8 cellular contexts compared by ENCODE assay signal in genomic region chr3:142447852-142448315, GRCh38. TPM values are rescaled to one million over a fixed set of nuclear protein-coding genes. Genes with fewer than 3 reads are reported as not detected.
DNase-seq lines count a peak whose midpoint lies in the region; ATAC-seq and TF ChIP-seq lines count a peak whose summit lies in the region.

A gene with protein sequence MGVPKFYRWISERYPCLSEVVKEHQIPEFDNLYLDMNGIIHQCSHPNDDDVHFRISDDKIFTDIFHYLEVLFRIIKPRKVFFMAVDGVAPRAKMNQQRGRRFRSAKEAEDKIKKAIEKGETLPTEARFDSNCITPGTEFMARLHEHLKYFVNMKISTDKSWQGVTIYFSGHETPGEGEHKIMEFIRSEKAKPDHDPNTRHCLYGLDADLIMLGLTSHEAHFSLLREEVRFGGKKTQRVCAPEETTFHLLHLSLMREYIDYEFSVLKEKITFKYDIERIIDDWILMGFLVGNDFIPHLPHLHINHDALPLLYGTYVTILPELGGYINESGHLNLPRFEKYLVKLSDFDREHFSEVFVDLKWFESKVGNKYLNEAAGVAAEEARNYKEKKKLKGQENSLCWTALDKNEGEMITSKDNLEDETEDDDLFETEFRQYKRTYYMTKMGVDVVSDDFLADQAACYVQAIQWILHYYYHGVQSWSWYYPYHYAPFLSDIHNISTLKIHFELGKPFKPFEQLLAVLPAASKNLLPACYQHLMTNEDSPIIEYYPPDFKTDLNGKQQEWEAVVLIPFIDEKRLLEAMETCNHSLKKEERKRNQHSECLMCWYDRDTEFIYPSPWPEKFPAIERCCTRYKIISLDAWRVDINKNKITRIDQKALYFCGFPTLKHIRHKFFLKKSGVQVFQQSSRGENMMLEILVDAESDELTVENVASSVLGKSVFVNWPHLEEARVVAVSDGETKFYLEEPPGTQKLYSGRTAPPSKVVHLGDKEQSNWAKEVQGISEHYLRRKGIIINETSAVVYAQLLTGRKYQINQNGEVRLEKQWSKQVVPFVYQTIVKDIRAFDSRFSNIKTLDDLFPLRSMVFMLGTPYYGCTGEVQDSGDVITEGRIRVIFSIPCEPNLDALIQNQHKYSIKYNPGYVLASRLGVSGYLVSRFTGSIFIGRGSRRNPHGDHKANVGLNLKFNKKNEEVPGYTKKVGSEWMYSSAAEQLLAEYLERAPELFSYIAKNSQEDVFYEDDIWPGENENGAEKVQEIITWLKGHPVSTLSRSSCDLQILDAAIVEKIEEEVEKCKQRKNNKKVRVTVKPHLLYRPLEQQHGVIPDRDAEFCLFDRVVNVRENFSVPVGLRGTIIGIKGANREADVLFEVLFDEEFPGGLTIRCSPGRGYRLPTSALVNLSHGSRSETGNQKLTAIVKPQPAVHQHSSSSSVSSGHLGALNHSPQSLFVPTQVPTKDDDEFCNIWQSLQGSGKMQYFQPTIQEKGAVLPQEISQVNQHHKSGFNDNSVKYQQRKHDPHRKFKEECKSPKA (N-terminal part only) (minus strand): TSS chr3:142448037. CDS start chr3:142447944, 93 bp downstream.

- ATAC-seq in GM21737 (IDR thresholded peaks at IDR 0.05; ENCODE audit: unreplicated experiment), result peak; percentile 90
- peak; percentile 99 for ATAC-seq in esophagus mucosa

- peaks cover 32% of the 10 kb centered on the region for H3K36me3 ChIP-seq in KOPT-K1 (ENCODE audit: insufficient read depth, low read length)
- no peaks in the 10 kb centered on the region for H3K36me3 ChIP-seq in Peyer's patch
- H3K36me3 ChIP-seq in muscle layer of colon (ENCODE audit: insufficient read depth, low read length), result peaks cover 3% of the 10 kb centered on the region

- peak within 1 kb of the TSS; percentile 98 for H3K9ac ChIP-seq in muscle layer of colon (ENCODE audit: low read length)

- peak within 1 kb of the TSS; percentile 80 to 87 (median 84) for H3K4me3 ChIP-seq in Peyer's patch
- peak within 1 kb of the TSS; percentile 91 to 97 for H3K4me3 ChIP-seq in muscle layer of colon (ENCODE audit: low read depth in 1 of 2, low read length in 2 of 2)

- H3K27me3 ChIP-seq in Peyer's patch, result no peaks in the 10 kb centered on the region
- no peaks in the 10 kb centered on the region for H3K27me3 ChIP-seq in muscle layer of colon (ENCODE audit: control insufficient read depth in 1 of 2, insufficient read depth in 2 of 2, low read length in 2 of 2)

- peaks cover 0 to 26% (median 0%) of the 10 kb centered on the region in 4 donors for H3K4me1 ChIP-seq in Peyer's patch
- H3K4me1 ChIP-seq in muscle layer of colon (ENCODE audit: insufficient read depth, low read length), result peaks cover 25% of the 10 kb centered on the region

- TF ChIP-seq CTCF in Peyer's patch (IDR thresholded peaks at IDR 0.05), result peak in 1 of 6 experiments; percentile 9

- peak; percentile 70 to 80 for TF ChIP-seq POLR2A in Peyer's patch (IDR thresholded peaks at IDR 0.05)

- H3K9me3 ChIP-seq in KOPT-K1 (ENCODE audit: insufficient read depth, low read length, poor library complexity, severe bottlenecking) (peaks cover 6% of the 10 kb centered on the region), Peyer's patch (no peaks in the 10 kb centered on the region), muscle layer of colon (ENCODE audit: low read length) (no peaks in the 10 kb centered on the region)

- H3K27ac ChIP-seq in KOPT-K1 (ENCODE audit: low read depth, low read length, poor library complexity, severe bottlenecking), result peak within 1 kb of the TSS; percentile 92
- peak within 1 kb of the TSS; percentile 91 to 99 (median 98) for H3K27ac ChIP-seq in Peyer's patch
- peak within 1 kb of the TSS; percentile 99 for H3K27ac ChIP-seq in muscle layer of colon (ENCODE audit: low read depth, low read length)

- DNase-seq in DMS79 (lab: John Stamatoyannopoulos, UW) (peak; percentile 77), Peyer's patch (peak; percentile 91 to 97 (median 96))
- peak; percentile 97 to 98 for DNase-seq in activated T-cell treated with anti-CD3 and anti-CD28 coated beads, Interleukin-2, amount 50 U/mL, for 48 hours
- DNase-seq in stimulated activated CD8-positive, alpha-beta memory T cell treated with anti-CD3 and anti-CD28 coated beads, Interleukin-7, amount 100 ng/mL, for 1 hour (ENCODE audit: low read depth in 2 of 2), result peak; percentile 87 to 89

RNA-seq across cellular contexts. Expression of the gene that starts here (rescaled TPM):
- total RNA-seq in Peyer's patch, result 10 to 100 TPM; 74.6 to 95.2 (median 80.9) TPM
- total RNA-seq in esophagus mucosa, result 32.6 TPM

Comparison
In these comparisons a context has a peak if more than half of its experiments do, and no peak if none do; other contexts are left out.
1. Peak in every context shown above with its lines: DNase-seq, ATAC-seq, H3K4me3 ChIP-seq and H3K27ac ChIP-seq.